ENCODE assay signal across 19 cellular contexts in genomic region chr12:51449569-51450246, GRCh38. TPM values are rescaled to one million over a fixed set of nuclear protein-coding genes. Genes with fewer than 3 reads are reported as not detected.
DNase-seq lines count a peak whose midpoint lies in the region; ATAC-seq and TF ChIP-seq lines count a peak whose summit lies in the region.
"Had no signal": no experiment of that assay in that cellular context is flagged by ENCODE, and none has a peak within 500 bp of the region (broad histone marks: within the 10 kb centered on the region; RNA-seq: fewer than 3 reads in every experiment).

No MANE protein-coding gene starts in this region.

- H3K4me1 ChIP-seq in adipocyte (ENCODE audit: control insufficient read depth, insufficient read depth, low read length): no peaks in the 10 kb centered on the region

- no peaks in the 10 kb centered on the region for H3K9me3 ChIP-seq in adipocyte (ENCODE audit: control insufficient read depth, low read length)
- H3K9me3 ChIP-seq: mucosa of descending colon had no signal

- H3K4me3 ChIP-seq in AG10803 (ENCODE audit: low read length): no peak overlapping the region
- no peak overlapping the region for H3K4me3 ChIP-seq in HFF-Myc (replicated peaks; ENCODE audit: low read depth, low read length)
- no peak overlapping the region for H3K4me3 ChIP-seq in adipocyte (ENCODE audit: low read length)
- H3K4me3 ChIP-seq: mucosa of descending colon had no signal

- H3K36me3 ChIP-seq in adipocyte (ENCODE audit: control insufficient read depth, insufficient read depth, low read length, severe bottlenecking): no peaks in the 10 kb centered on the region

- no peak for TF ChIP-seq CTCF in AG10803 (conservative IDR thresholded peaks at IDR 0.05; ENCODE audit: low read length)
- TF ChIP-seq CTCF in HFF-Myc (IDR thresholded peaks at IDR 0.05; ENCODE audit: low read depth, low read length, missing control alignments): no peak

- no peak for ATAC-seq in HG02588 (IDR thresholded peaks at IDR 0.05; ENCODE audit: unreplicated experiment)
- ATAC-seq: activated naive CD4-positive, alpha-beta T cell treated with anti-CD3 and anti-CD28 coated beads, Interleukin-2, amount 50 U/mL, for 72 hours; activated T-cell treated with anti-CD3 and anti-CD28 coated beads, Interleukin-2, amount 50 U/mL, for 4 hours; mucosa of descending colon; right cardiac atrium; T-cell had no signal

- DNase-seq in AG10803 (ENCODE audit: low read depth): peak; percentile 19
- DNase-seq in HFF-Myc (ENCODE audit: extremely low read depth, low read depth): peak; percentile 19
- peak; percentile 7 for DNase-seq in adipocyte (ENCODE audit: low read depth)
- peak; percentile 41 for DNase-seq in iris pigment epithelial cell (ENCODE audit: low read depth)
- no peak for DNase-seq in NCI-H1694 (lab: John Stamatoyannopoulos, UW)
- DNase-seq in mucosa of gallbladder (ENCODE audit: low spot score): no peak
- DNase-seq in dedifferentiated amniotic fluid mesenchymal stem cell (ENCODE audit: extremely low spot score): no peak
- DNase-seq: activated CD4-positive, alpha-beta memory T cell treated with anti-CD3 and anti-CD28 coated beads, Interleukin-2, amount 10 ng/mL, durations not matched to agents 7 days and 5 days; activated T-cell treated with anti-CD3 and anti-CD28 coated beads, Interleukin-2, amount 50 U/mL, for 4 hours; hippocampal formation; mucosa of descending colon; NCI-H1105 treated with DMSO at 0.1 percent for 48 hours; NCI-H748 treated with DMSO at 0.1 percent for 48 hours; nucleus accumbens; right cardiac atrium; T-cell had no signal

- no peaks in the 10 kb centered on the region for H3K27me3 ChIP-seq in adipocyte (replicated peaks; ENCODE audit: control insufficient read depth, insufficient read depth, low read length)

- no peak overlapping the region for H3K9ac ChIP-seq in adipocyte (ENCODE audit: low read length)
- H3K9ac ChIP-seq: KMS-11 had no signal

RNA-seq across cellular contexts. Expression of gene SLC4A8, which starts 25.1 kb away (rescaled TPM):
- total RNA-seq in mucosa of gallbladder: 2.6 TPM

RNA-seq across cellular contexts. Expression of gene GALNT6, which starts 58.5 kb away (rescaled TPM):
- total RNA-seq in mucosa of gallbladder: 6.2 TPM

Comparison
In these comparisons a context has a peak if more than half of its experiments do, and no peak if none do; other contexts are left out.
1. DNase-seq: peak in AG10803 (single experiment), HFF-Myc (single experiment), adipocyte (single experiment) and iris pigment epithelial cell (single experiment); none in NCI-H1694 (single experiment), mucosa of gallbladder (single experiment) and dedifferentiated amniotic fluid mesenchymal stem cell (single experiment).